In the genomic region with DNA sequence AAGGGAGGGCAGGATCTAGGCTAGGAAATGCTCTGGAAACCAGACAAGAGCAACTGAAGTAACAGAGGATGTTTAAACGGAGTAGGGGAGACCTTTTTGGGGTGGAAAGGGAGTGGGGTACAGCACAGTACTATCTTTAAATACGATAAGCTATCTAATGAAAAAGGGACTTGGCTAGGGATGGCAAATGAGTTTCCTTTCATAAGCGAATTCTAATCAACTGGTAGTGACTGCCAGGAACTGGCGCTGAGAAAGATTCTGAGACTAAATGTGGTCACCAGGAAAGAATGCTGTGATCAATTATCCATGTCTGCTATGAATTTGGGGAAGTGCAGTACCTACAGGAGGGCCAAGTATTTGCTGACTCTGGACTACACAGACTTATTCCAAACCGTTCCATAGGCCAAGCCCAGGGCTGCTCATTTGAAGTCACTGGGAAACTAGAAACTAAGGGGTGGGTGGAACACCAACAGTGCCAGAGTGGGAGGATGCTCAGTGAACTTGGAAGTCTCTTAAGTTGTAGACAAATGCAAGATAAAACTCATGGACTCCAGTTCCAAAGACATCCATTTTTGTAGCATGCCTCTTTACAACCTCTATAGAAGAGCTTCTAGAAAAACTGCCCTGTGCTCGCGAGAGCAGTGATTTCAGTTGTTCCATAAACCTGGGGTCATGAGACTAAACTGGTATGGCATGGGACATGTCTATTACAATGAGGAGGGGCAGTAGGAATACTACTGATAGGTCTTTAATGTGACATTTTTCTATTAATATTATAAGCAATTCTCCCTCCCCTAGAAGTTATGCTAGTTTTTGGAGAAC, we compare ENCODE assay signal across 11 cellular contexts. TPM values are rescaled to one million over a fixed set of nuclear protein-coding genes. Genes with fewer than 3 reads are reported as not detected.
DNase-seq lines count a peak whose midpoint lies in the region; ATAC-seq and TF ChIP-seq lines count a peak whose summit lies in the region.
"Had no signal": no experiment of that assay in that cellular context is flagged by ENCODE, and none has a peak within 500 bp of the region (broad histone marks: within the 10 kb centered on the region; RNA-seq: fewer than 3 reads in every experiment).

No MANE protein-coding gene starts in this region.

- peak overlapping the region; percentile 83 to 87 for H3K27ac ChIP-seq in uterus
- peak overlapping the region in 1 of 8 donors; percentile 17 for H3K27ac ChIP-seq in spleen

- H3K4me3 ChIP-seq in uterus: no peak overlapping the region
- no peak overlapping the region for H3K4me3 ChIP-seq in spleen

- intact Hi-C loops in activated T-helper 1 cell treated with anti-CD3 and anti-CD28 coated beads, Interleukin-12 subunit alpha, Interleukin-12 subunit beta, Interleukin-2, Interleukin-4 antibody, amounts not matched to agents 30 ng/mL and 10 ng/mL and 1 ng/mL, durations not matched to agents 14 hours and 24 hours and 36 hours (cut with micrococcal nuclease): loop anchor here (1.0 to 10.0 kb wide), 9 partner anchors 7 to 1978 kb away; a partner anchor contains a TSS
- intact Hi-C loops in uterus (cut with DNase I; ENCODE audit: low total_unique reads) (loop anchor here (10.0 kb wide), 1 partner anchor 48 kb away; a partner anchor contains a TSS), spleen (cut with DNase I; ENCODE audit: low total_unique reads) (no loop called here)

- H3K27me3 ChIP-seq in uterus (no peaks in the 10 kb centered on the region), spleen (replicated peaks in 1 of 7) (peaks cover 0 to 11% (median 0%) of the 10 kb centered on the region in 7 donors)

- peak overlapping the region; percentile 52 for H3K27ac Mint-ChIP-seq in activated naive CD4-positive, alpha-beta T cell treated with anti-CD3 and anti-CD28 coated beads, Interleukin-2, amount 50 U/mL, for 24 hours
- peak overlapping the region; percentile 38 for H3K27ac Mint-ChIP-seq in activated T-helper 1 cell treated with anti-CD3 and anti-CD28 coated beads, Interleukin-12 subunit alpha, Interleukin-12 subunit beta, Interleukin-2, Interleukin-4 antibody, amounts not matched to agents 30 ng/mL and 10 ng/mL and 1 ng/mL, durations not matched to agents 14 hours and 24 hours and 36 hours
- peak overlapping the region; percentile 30 to 99 (median 96) for H3K27ac Mint-ChIP-seq in immature natural killer cell

- ATAC-seq in GM21528 (IDR thresholded peaks at IDR 0.05; ENCODE audit: low FRiP score, unreplicated experiment): no peak

- peaks cover 73% of the 10 kb centered on the region for H3K4me1 Mint-ChIP-seq in activated naive CD4-positive, alpha-beta T cell treated with anti-CD3 and anti-CD28 coated beads, Interleukin-2, amount 50 U/mL, for 24 hours
- peaks cover 63% of the 10 kb centered on the region for H3K4me1 Mint-ChIP-seq in activated T-helper 1 cell treated with anti-CD3 and anti-CD28 coated beads, Interleukin-12 subunit alpha, Interleukin-12 subunit beta, Interleukin-2, Interleukin-4 antibody, amounts not matched to agents 30 ng/mL and 10 ng/mL and 1 ng/mL, durations not matched to agents 14 hours and 24 hours and 36 hours (ENCODE audit: low read depth)
- peaks cover 80 to 94% of the 10 kb centered on the region in 2 donors for H3K4me1 Mint-ChIP-seq in immature natural killer cell

- H3K9me3 ChIP-seq in uterus: no peaks in the 10 kb centered on the region
- peaks cover 0 to 18% (median 0%) of the 10 kb centered on the region in 8 donors for H3K9me3 ChIP-seq in spleen

- no peaks in the 10 kb centered on the region for H3K9me3 Mint-ChIP-seq in activated naive CD4-positive, alpha-beta T cell treated with anti-CD3 and anti-CD28 coated beads, Interleukin-2, amount 50 U/mL, for 24 hours
- no peaks in the 10 kb centered on the region for H3K9me3 Mint-ChIP-seq in activated T-helper 1 cell treated with anti-CD3 and anti-CD28 coated beads, Interleukin-12 subunit alpha, Interleukin-12 subunit beta, Interleukin-2, Interleukin-4 antibody, amounts not matched to agents 30 ng/mL and 10 ng/mL and 1 ng/mL, durations not matched to agents 14 hours and 24 hours and 36 hours
- peaks cover 0 to 4% (median under 1%) of the 10 kb centered on the region in 6 donors for H3K9me3 Mint-ChIP-seq in immature natural killer cell

- no peak for TF ChIP-seq POLR2A in uterus (IDR thresholded peaks at IDR 0.05)
- no peak for TF ChIP-seq POLR2A in spleen (IDR thresholded peaks at IDR 0.05)

- TF ChIP-seq CTCF in uterus (IDR thresholded peaks at IDR 0.05) (no peak), spleen (IDR thresholded peaks at IDR 0.05 in 8 of 11, conservative IDR thresholded peaks at IDR 0.05 in 3 of 11) (no peak)

- no peak for DNase-seq in activated naive CD4-positive, alpha-beta T cell (lab: John Stamatoyannopoulos, UW)
- DNase-seq in activated T-helper 1 cell treated with anti-CD3 and anti-CD28 coated beads, Interleukin-12 subunit alpha, Interleukin-12 subunit beta, Interleukin-2, Interleukin-4 antibody, amounts not matched to agents 30 ng/mL and 10 ng/mL and 1 ng/mL, durations not matched to agents 14 hours and 24 hours and 36 hours (ENCODE audit: low spot score): no peak
- no peak for DNase-seq in immature natural killer cell
- DNase-seq in uterus: no peak
- DNase-seq in NCI-H524 treated with DMSO at 0.1 percent for 48 hours (lab: John Stamatoyannopoulos, UW): no peak
- no peak for DNase-seq in spleen
- DNase-seq: dorsolateral prefrontal cortex, GOT3, NCI-H187 treated with DMSO at 0.1 percent for 48 hours had no signal

- H3K36me3 ChIP-seq in uterus (no peaks in the 10 kb centered on the region), spleen (peaks cover 0 to 7% (median 0%) of the 10 kb centered on the region in 6 donors)

- H3K4me1 ChIP-seq in uterus (no peaks in the 10 kb centered on the region), spleen (peaks cover 6 to 54% (median 40%) of the 10 kb centered on the region in 6 donors)

- H3K4me3 Mint-ChIP-seq in activated naive CD4-positive, alpha-beta T cell treated with anti-CD3 and anti-CD28 coated beads, Interleukin-2, amount 50 U/mL, for 24 hours: peak overlapping the region; percentile 99
- peak overlapping the region; percentile 97 for H3K4me3 Mint-ChIP-seq in activated T-helper 1 cell treated with anti-CD3 and anti-CD28 coated beads, Interleukin-12 subunit alpha, Interleukin-12 subunit beta, Interleukin-2, Interleukin-4 antibody, amounts not matched to agents 30 ng/mL and 10 ng/mL and 1 ng/mL, durations not matched to agents 14 hours and 24 hours and 36 hours
- peak overlapping the region; percentile 25 to 99 (median 97) for H3K4me3 Mint-ChIP-seq in immature natural killer cell

- peaks cover 27% of the 10 kb centered on the region for H3K36me3 Mint-ChIP-seq in activated naive CD4-positive, alpha-beta T cell treated with anti-CD3 and anti-CD28 coated beads, Interleukin-2, amount 50 U/mL, for 24 hours
- peaks cover 41% of the 10 kb centered on the region for H3K36me3 Mint-ChIP-seq in activated T-helper 1 cell treated with anti-CD3 and anti-CD28 coated beads, Interleukin-12 subunit alpha, Interleukin-12 subunit beta, Interleukin-2, Interleukin-4 antibody, amounts not matched to agents 30 ng/mL and 10 ng/mL and 1 ng/mL, durations not matched to agents 14 hours and 24 hours and 36 hours (ENCODE audit: low read depth)
- H3K36me3 Mint-ChIP-seq in immature natural killer cell: peaks cover 5 to 22% (median 8%) of the 10 kb centered on the region in 3 donors

- 67 to 85% (median 78%) methylated on average over 7 of the region's 7 CpGs for WGBS in spleen, 5 donors

- H3K27me3 Mint-ChIP-seq in activated naive CD4-positive, alpha-beta T cell treated with anti-CD3 and anti-CD28 coated beads, Interleukin-2, amount 50 U/mL, for 24 hours: no peaks in the 10 kb centered on the region
- peaks cover 2% of the 10 kb centered on the region for H3K27me3 Mint-ChIP-seq in activated T-helper 1 cell treated with anti-CD3 and anti-CD28 coated beads, Interleukin-12 subunit alpha, Interleukin-12 subunit beta, Interleukin-2, Interleukin-4 antibody, amounts not matched to agents 30 ng/mL and 10 ng/mL and 1 ng/mL, durations not matched to agents 14 hours and 24 hours and 36 hours (ENCODE audit: insufficient read depth)
- peaks cover 0 to 6% (median 6%) of the 10 kb centered on the region in 3 donors for H3K27me3 Mint-ChIP-seq in immature natural killer cell (ENCODE audit: low read depth in 3 of 3)

RNA-seq across cellular contexts. Expression of a gene that starts 2.0 kb away (rescaled TPM):
- total RNA-seq in activated T-helper 1 cell treated with anti-CD3 and anti-CD28 coated beads, Interleukin-12 subunit alpha, Interleukin-12 subunit beta, Interleukin-2, Interleukin-4 antibody, amounts not matched to agents 30 ng/mL and 10 ng/mL and 1 ng/mL, durations not matched to agents 14 hours and 24 hours and 36 hours: 16.4 and 16.5 TPM in 2 replicates
- polyA plus RNA-seq in immature natural killer cell: 10 to 100 TPM; 48.8 to 60.1 (median 55.4) TPM
- total RNA-seq in uterus: 10 to 100 TPM in 3 of 4 donors, 1 to 10 TPM in 1; 5.6 to 48.0 (median 22.8) TPM
- total RNA-seq in spleen: 10 to 100 TPM; 21.2 to 29.5 (median 23.8) TPM
- polyA plus RNA-seq in spleen: 10 to 100 TPM; 10.8 to 12.0 (median 11.2) TPM

RNA-seq across cellular contexts. Expression of a gene that starts 2.1 kb away (rescaled TPM):
- total RNA-seq in activated T-helper 1 cell treated with anti-CD3 and anti-CD28 coated beads, Interleukin-12 subunit alpha, Interleukin-12 subunit beta, Interleukin-2, Interleukin-4 antibody, amounts not matched to agents 30 ng/mL and 10 ng/mL and 1 ng/mL, durations not matched to agents 14 hours and 24 hours and 36 hours: 21.9 and 22.0 TPM in 2 replicates
- polyA plus RNA-seq in immature natural killer cell: 10 to 100 TPM in 2 of 3 donors, 1 to 10 TPM in 1; 7.5 to 42.1 (median 22.6) TPM
- 100 to 1,000 TPM in 1 of 4 donors, 10 to 100 TPM in 3; 24.1 to 172 (median 49.7) TPM for total RNA-seq in uterus
- 10 to 100 TPM; 33.6 to 54.8 (median 47.7) TPM for total RNA-seq in spleen
- polyA plus RNA-seq in spleen: 100 to 1,000 TPM in 1 of 3 donors, 10 to 100 TPM in 2; 52.1 to 138 (median 54.0) TPM

RNA-seq across cellular contexts. Expression of a gene that starts 43.5 kb away (rescaled TPM):
- 9.4 and 11.8 TPM in 2 replicates for total RNA-seq in activated T-helper 1 cell treated with anti-CD3 and anti-CD28 coated beads, Interleukin-12 subunit alpha, Interleukin-12 subunit beta, Interleukin-2, Interleukin-4 antibody, amounts not matched to agents 30 ng/mL and 10 ng/mL and 1 ng/mL, durations not matched to agents 14 hours and 24 hours and 36 hours
- polyA plus RNA-seq in immature natural killer cell (10 to 100 TPM; 45.8 to 70.2 (median 48.0) TPM), spleen (10 to 100 TPM; 20.3 to 24.1 (median 23.1) TPM)
- total RNA-seq in uterus (10 to 100 TPM; 27.2 to 40.2 (median 28.2) TPM), spleen (10 to 100 TPM; 24.7 to 36.5 (median 30.7) TPM)

Comparison
In these comparisons a context has a peak if more than half of its experiments do, and no peak if none do; other contexts are left out.
1. H3K27ac Mint-ChIP-seq: peak in every context shown above with its lines; median percentile 96 in immature natural killer cell; 52 in activated naive CD4-positive, alpha-beta T cell treated with anti-CD3 and anti-CD28 coated beads, Interleukin-2, amount 50 U/mL, for 24 hours; 38 in activated T-helper 1 cell treated with anti-CD3 and anti-CD28 coated beads, Interleukin-12 subunit alpha, Interleukin-12 subunit beta, Interleukin-2, Interleukin-4 antibody, amounts not matched to agents 30 ng/mL and 10 ng/mL and 1 ng/mL, durations not matched to agents 14 hours and 24 hours and 36 hours.